8 cellular contexts compared by ENCODE assay signal in genomic region chr3:104596551-104596950, GRCh38.
DNase-seq lines count a peak whose midpoint lies in the region; ATAC-seq, FAIRE-seq and TF ChIP-seq lines count a peak whose summit lies in the region.

No MANE protein-coding gene starts in this region.

- no peaks in the 10 kb centered on the region for H3K9me3 Mint-ChIP-seq in HFFc6

- no peak overlapping the region for H3K4me3 ChIP-seq in A549
- H3K4me3 ChIP-seq in GM12875 (ENCODE audit: low read depth, low read length), result no peak overlapping the region
- H3K4me3 ChIP-seq in NB4 (ENCODE audit: low read depth, low read length), result no peak overlapping the region
- H3K4me3 ChIP-seq in iPS DF 6.9 (ENCODE audit: low read length), result no peak overlapping the region
- H3K4me3 ChIP-seq in transverse colon, result no peak overlapping the region

- TF ChIP-seq EP300 in A549 (IDR thresholded peaks at IDR 0.05) (no peak), transverse colon (IDR thresholded peaks at IDR 0.05; ENCODE audit: low read depth) (no peak)

- H3K27ac ChIP-seq in A549 (no peak overlapping the region), iPS DF 6.9 (ENCODE audit: low read length) (no peak overlapping the region), transverse colon (no peak overlapping the region)

- H3K9me3 ChIP-seq in A549 (no peaks in the 10 kb centered on the region), iPS DF 6.9 (ENCODE audit: control insufficient read depth, insufficient read depth, low read length) (no peaks in the 10 kb centered on the region), transverse colon (no peaks in the 10 kb centered on the region)

- no peaks in the 10 kb centered on the region for H3K27me3 ChIP-seq in iPS DF 6.9 (ENCODE audit: control insufficient read depth, insufficient read depth, low read length)
- H3K27me3 ChIP-seq in transverse colon, result no peaks in the 10 kb centered on the region

- peaks cover 12% of the 10 kb centered on the region; the same call in 1 of the 2 replicates for H3K4me1 Mint-ChIP-seq in HFFc6 (ENCODE audit: low read depth)

- in situ Hi-C loops in transverse colon (cut with MboI; ENCODE audit: low pct_ligation_motif_present in 1 of 4, low pct_unique_long_range_greater_than_20kb in 1 of 4, low sequenced_read_pairs in 3 of 4), result no loop called here

- H3K27ac Mint-ChIP-seq in HFFc6, result no peak overlapping the region

- DNase-seq in A549 (ENCODE audit: low read depth in 1 of 2, low spot score in 1 of 2) (peak; percentile 13 to 59), HFFc6 (peak; percentile 50), NB4 (ENCODE audit: low read depth) (peak; percentile 38), SW 1271 (lab: John Stamatoyannopoulos, UW) (peak; percentile 1 to 52), iPS DF 6.9 (ENCODE audit: low read depth, low spot score) (peak; percentile 31), transverse colon (no peak)
- DNase-seq in stimulated activated CD4-positive, alpha-beta T cell treated with anti-CD3 and anti-CD28 coated beads, Interleukin-12 subunit alpha, Interleukin-12 subunit beta, amount 100 ng/mL, for 4 hours, result no peak

- H3K27me3 Mint-ChIP-seq in HFFc6 (ENCODE audit: insufficient read depth), result no peaks in the 10 kb centered on the region; the same call in 1 of the 2 replicates

- 3% methylated on average over 2 of the region's 2 CpGs for WGBS in A549 (ENCODE audit: missing lambda C conversion rate)
- WGBS in iPS DF 6.9 (ENCODE audit: insufficient coverage, insufficient read length), result no CpG with 5 or more reads among the region's 2 CpGs
- 7 to 35% methylated on average over 2 of the region's 2 CpGs for WGBS in transverse colon (ENCODE audit: low coverage in 1 of 2), 2 donors

- CTCF ChIA-PET in A549 (lab: Yijun Ruan, JAX), result interaction anchor here (0.6 to 1.9 kb wide), 17 partner anchors 8 to 955 kb away, joined by 3 to 19 read pairs (median 4); partner anchors contain the start of gene ALCAM

- FAIRE-seq in A549 (lab: Jason Lieb, UNC), result no peak

- H3K4me3 Mint-ChIP-seq in HFFc6, result no peak overlapping the region

- H3K4me2 ChIP-seq in A549, result no peak overlapping the region

- TF ChIP-seq CTCF in A549 (IDR thresholded peaks at IDR 0.05) (peak; percentile 57), GM12875 (IDR thresholded peaks at IDR 0.05; ENCODE audit: borderline replicate concordance, insufficient read depth, low read depth, low read length) (peak; percentile 52; the same call in 1 of the 2 replicates), HFFc6 (IDR thresholded peaks at IDR 0.05) (peak; percentile 76), NB4 (IDR thresholded peaks at IDR 0.05; ENCODE audit: low read depth, low read length) (peak; percentile 22), transverse colon (IDR thresholded peaks at IDR 0.05) (peak in 4 of 5 experiments; percentile 30 to 40 (median 35))

- H3K36me3 ChIP-seq in iPS DF 6.9 (ENCODE audit: control insufficient read depth, insufficient read depth, low read length) (no peaks in the 10 kb centered on the region), transverse colon (no peaks in the 10 kb centered on the region)

- intact Hi-C loops in transverse colon (cut with DNase I; ENCODE audit: low total_unique reads), result no loop called here

- peak; percentile 86 to 93; a peak in 5 of 6 replicates for ATAC-seq in A549

- TF ChIP-seq POLR2A in A549 (IDR thresholded peaks at IDR 0.05; ENCODE audit: low read length) (no peak), NB4 (IDR thresholded peaks at IDR 0.05; ENCODE audit: extremely low read depth, insufficient read length) (no peak), transverse colon (IDR thresholded peaks at IDR 0.05) (no peak)

- H3K4me1 ChIP-seq in A549, result no peaks in the 10 kb centered on the region
- H3K4me1 ChIP-seq in iPS DF 6.9 (ENCODE audit: control insufficient read depth, insufficient read depth, low read length), result no peaks in the 10 kb centered on the region
- H3K4me1 ChIP-seq in transverse colon, result peaks cover 0 to 6% (median 0%) of the 10 kb centered on the region in 4 donors

- TF ChIP-seq RAD21 in A549 (conservative IDR thresholded peaks at IDR 0.05 in 1 of 2, IDR thresholded peaks at IDR 0.05 in 1 of 2), result peak; percentile 59 to 64

- POLR2A ChIA-PET in A549 (lab: Yijun Ruan, JAX), result interaction anchor here (0.7 kb wide), 1 partner anchor 770 kb away, joined by 7 read pairs; the partner anchor contains the start of gene ALCAM

- no peaks in the 10 kb centered on the region for H3K36me3 Mint-ChIP-seq in HFFc6 (ENCODE audit: low read depth)

TF ChIP-seq in A549, 52 proteins besides CTCF, POLR2A, EP300 and RAD21:
- TF ChIP-seq SMC3 (IDR thresholded peaks at IDR 0.05), result peak; percentile 73
- no peak for TF ChIP-seq KDM5A (IDR thresholded peaks at IDR 0.05)

Comparison
In these comparisons a context has a peak if more than half of its experiments do, and no peak if none do; other contexts are left out.
1. DNase-seq: peak in A549 (2 of 2), HFFc6 (single experiment), NB4 (single experiment), SW 1271 (2 of 2) and iPS DF 6.9 (single experiment); none in transverse colon (single experiment) and stimulated activated CD4-positive, alpha-beta T cell treated with anti-CD3 and anti-CD28 coated beads, Interleukin-12 subunit alpha, Interleukin-12 subunit beta, amount 100 ng/mL, for 4 hours (single experiment).
2. CTCF ChIP-seq: peak in every context shown above with its lines; median percentile 76 in HFFc6; 57 in A549; 52 in GM12875; 35 in transverse colon; 22 in NB4.